ENCODE assay signal across 25 cellular contexts in the genomic region with DNA sequence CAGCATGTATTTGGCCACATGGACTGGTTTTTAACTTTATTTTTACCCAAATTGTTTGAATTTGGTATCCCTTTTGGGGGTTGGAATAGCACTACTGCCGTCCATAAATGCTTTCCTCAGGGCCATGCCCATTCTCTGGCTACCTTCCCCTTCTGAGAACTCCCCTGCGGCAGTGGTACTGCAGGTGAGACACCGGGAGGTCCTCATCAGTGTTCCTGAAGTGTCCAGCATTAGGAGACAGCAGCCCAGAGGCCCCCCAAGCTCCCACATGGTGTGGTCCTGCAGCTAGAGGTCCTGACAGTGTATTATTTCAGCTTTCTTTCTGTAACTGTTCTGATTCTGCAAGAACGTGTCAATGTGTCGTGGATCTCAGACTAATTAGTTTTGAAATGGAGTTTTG. TPM values are rescaled to one million over a fixed set of nuclear protein-coding genes. Genes with fewer than 3 reads are reported as not detected.
A peak's percentile ranks its signal among the peaks of the same experiment; 100 is the strongest.
DNase-seq lines count a peak whose midpoint lies in the region; ATAC-seq and TF ChIP-seq lines count a peak whose summit lies in the region.
"Had no signal": no experiment of that assay in that cellular context is flagged by ENCODE, and none has a peak within 500 bp of the region (broad histone marks: within the 10 kb centered on the region; RNA-seq: fewer than 3 reads in every experiment).

No MANE protein-coding gene starts in this region.

- TF ChIP-seq CTCF in dorsolateral prefrontal cortex (IDR thresholded peaks at IDR 0.05 in 54 of 56, conservative IDR thresholded peaks at IDR 0.05 in 2 of 56; ENCODE audit: low read depth in 1 of 56, partially characterized antibody in 56 of 56) (no peak), neural progenitor cell (IDR thresholded peaks at IDR 0.05) (no peak), type B pancreatic cell (conservative IDR thresholded peaks at IDR 0.05) (no peak), nephron progenitor cell (IDR thresholded peaks at IDR 0.05) (no peak), body of pancreas (IDR thresholded peaks at IDR 0.05) (no peak)

- H3K9me3 Mint-ChIP-seq in IgD-negative memory B cell, result no peaks in the 10 kb centered on the region
- no peaks in the 10 kb centered on the region for H3K9me3 Mint-ChIP-seq in neural progenitor cell
- H3K9me3 Mint-ChIP-seq in type B pancreatic cell, result no peaks in the 10 kb centered on the region
- H3K9me3 Mint-ChIP-seq in nephron progenitor cell, result no peaks in the 10 kb centered on the region
- H3K9me3 Mint-ChIP-seq: activated T-cell treated with anti-CD3 and anti-CD28 coated beads, Interleukin-2, amount 50 U/mL, for 72 hours; endodermal cell had no signal

- H3K4me3 ChIP-seq in dorsolateral prefrontal cortex (peak overlapping the region in 46 of 59 donors; percentile 3 to 97 (median 82)), neural progenitor cell (no peak overlapping the region), body of pancreas (no peak overlapping the region)

- ATAC-seq in body of pancreas, result no peak
- ATAC-seq: activated CD8-positive, alpha-beta memory T cell treated with anti-CD3 and anti-CD28 coated beads, Interleukin-2, amount 10 ng/mL, durations not matched to agents 7 days and 5 days; activated T-cell treated with anti-CD3 and anti-CD28 coated beads, Interleukin-2, amount 50 U/mL, for 72 hours; esophagus mucosa; left colon; Panc1 had no signal

- H3F3A ChIP-seq in neural progenitor cell (ENCODE audit: low read depth), result peaks cover 37% of the 10 kb centered on the region

- no peak overlapping the region for H3K9ac ChIP-seq in neural progenitor cell

- H2AFZ ChIP-seq in neural progenitor cell (replicated peaks), result no peak overlapping the region

- no peak for TF ChIP-seq POLR2A in body of pancreas (IDR thresholded peaks at IDR 0.05)

- peak overlapping the region in 2 of 3 donors; percentile 61 to 63 for H3K27ac Mint-ChIP-seq in IgD-negative memory B cell
- no peak overlapping the region for H3K27ac Mint-ChIP-seq in neural progenitor cell
- no peak overlapping the region for H3K27ac Mint-ChIP-seq in type B pancreatic cell
- no peak overlapping the region for H3K27ac Mint-ChIP-seq in nephron progenitor cell
- H3K27ac Mint-ChIP-seq: activated CD8-positive, alpha-beta memory T cell treated with anti-CD3 and anti-CD28 coated beads, Interleukin-2, amount 10 ng/mL, durations not matched to agents 7 days and 5 days; activated T-cell treated with anti-CD3 and anti-CD28 coated beads, Interleukin-2, amount 50 U/mL, for 72 hours; endodermal cell had no signal

- no peaks in the 10 kb centered on the region for H3K9me3 ChIP-seq in neural progenitor cell (ENCODE audit: low read depth)
- no peaks in the 10 kb centered on the region for H3K9me3 ChIP-seq in body of pancreas

- intact Hi-C loops in dorsolateral prefrontal cortex (cut with DNase I), result loop anchor here (10.0 kb wide), 2 partner anchors 347 to 617 kb away; no protein-coding TSS in a partner anchor
- intact Hi-C loops in body of pancreas (cut with DNase I), result no loop called here

- peaks cover 93% of the 10 kb centered on the region for H3K79me2 ChIP-seq in neural progenitor cell (ENCODE audit: low read depth)

- H3K36me3 ChIP-seq in neural progenitor cell, result peaks cover 16% of the 10 kb centered on the region
- peaks cover 4 to 14% of the 10 kb centered on the region in 2 donors for H3K36me3 ChIP-seq in body of pancreas (replicated peaks in 1 of 2; ENCODE audit: insufficient read depth in 1 of 2, low read depth in 2 of 2)

- DNase-seq in dorsolateral prefrontal cortex, result no peak
- DNase-seq in neural progenitor cell (ENCODE audit: low spot score), result no peak
- no peak for DNase-seq in type B pancreatic cell (ENCODE audit: extremely low spot score, unreplicated experiment)
- no peak for DNase-seq in NCI-H2107 (lab: John Stamatoyannopoulos, UW)
- no peak for DNase-seq in nephron progenitor cell
- no peak for DNase-seq in body of pancreas
- DNase-seq: activated CD4-positive, alpha-beta T cell treated with anti-CD3 and anti-CD28 coated beads, Interleukin-2, amount 50 U/mL, for 1 hour; activated CD8-positive, alpha-beta memory T cell treated with anti-CD3 and anti-CD28 coated beads, Interleukin-2, amount 10 ng/mL, durations not matched to agents 7 days and 5 days; activated naive CD4-positive, alpha-beta T cell treated with Interleukin-2 at 50 U/mL for 16 hours; activated T-cell treated with anti-CD3 and anti-CD28 coated beads, Interleukin-2, amount 50 U/mL, for 72 hours; DND-41; endodermal cell; Kasumi-1; left colon; mammary epithelial cell; MV-4-11; NCI-H1694; NCI-H524; NK-92 treated with Interleukin-12 subunit alpha and Interleukin-12 subunit beta, amount 100 ng/mL, for 24 hours; SHP77; T-helper 9 cell had no signal

- H3K4me2 ChIP-seq in neural progenitor cell, result peak overlapping the region; percentile 98

- no peaks in the 10 kb centered on the region for H3K27me3 Mint-ChIP-seq in IgD-negative memory B cell
- no peaks in the 10 kb centered on the region for H3K27me3 Mint-ChIP-seq in neural progenitor cell (ENCODE audit: insufficient read depth, low read depth)
- no peaks in the 10 kb centered on the region for H3K27me3 Mint-ChIP-seq in type B pancreatic cell
- H3K27me3 Mint-ChIP-seq in nephron progenitor cell (ENCODE audit: low read depth, poor library complexity), result no peaks in the 10 kb centered on the region
- H3K27me3 Mint-ChIP-seq: activated CD8-positive, alpha-beta memory T cell treated with anti-CD3 and anti-CD28 coated beads, Interleukin-2, amount 10 ng/mL, durations not matched to agents 7 days and 5 days had no signal

- H4K20me1 ChIP-seq in neural progenitor cell (ENCODE audit: low read depth), result peaks cover 59% of the 10 kb centered on the region

- H3K4me3 Mint-ChIP-seq in IgD-negative memory B cell (peak overlapping the region in 2 of 4 donors; percentile 77 to 85), neural progenitor cell (no peak overlapping the region), type B pancreatic cell (peak overlapping the region; percentile 31), nephron progenitor cell (no peak overlapping the region)
- H3K4me3 Mint-ChIP-seq: activated CD8-positive, alpha-beta memory T cell treated with anti-CD3 and anti-CD28 coated beads, Interleukin-2, amount 10 ng/mL, durations not matched to agents 7 days and 5 days; endodermal cell had no signal

- H3K4me1 ChIP-seq in neural progenitor cell, result peaks cover 62% of the 10 kb centered on the region
- H3K4me1 ChIP-seq in body of pancreas, result peaks cover 37% of the 10 kb centered on the region

- 78 to 86% methylated on average over 5 of the region's 5 CpGs for WGBS in body of pancreas, 2 donors

- H3K27ac ChIP-seq in dorsolateral prefrontal cortex, result peak overlapping the region in 31 of 59 donors; percentile 2 to 99 (median 33)
- no peak overlapping the region for H3K27ac ChIP-seq in neural progenitor cell
- H3K27ac ChIP-seq in body of pancreas, result no peak overlapping the region
- H3K27ac ChIP-seq: C4-2B had no signal

- H3K27me3 ChIP-seq in dorsolateral prefrontal cortex (no peaks in the 10 kb centered on the region), neural progenitor cell (no peaks in the 10 kb centered on the region), body of pancreas (no peaks in the 10 kb centered on the region)

- H3K4me1 Mint-ChIP-seq in IgD-negative memory B cell (peaks cover 28 to 41% (median 39%) of the 10 kb centered on the region in 3 donors), neural progenitor cell (peaks cover 37% of the 10 kb centered on the region), type B pancreatic cell (ENCODE audit: unreplicated experiment) (peaks cover 57% of the 10 kb centered on the region), nephron progenitor cell (peaks cover 81% of the 10 kb centered on the region)

- H3K36me3 Mint-ChIP-seq in IgD-negative memory B cell (peaks cover 3% of the 10 kb centered on the region), neural progenitor cell (peaks cover 35% of the 10 kb centered on the region), type B pancreatic cell (peaks cover 59% of the 10 kb centered on the region), nephron progenitor cell (ENCODE audit: low read depth) (peaks cover 56% of the 10 kb centered on the region)

RNA-seq across cellular contexts. Expression of gene LMO4, which starts 8.9 kb away (rescaled TPM):
- 34.8 TPM for polyA plus RNA-seq in IgD-negative memory B cell
- 100 to 1,000 TPM; 105 to 422 (median 276) TPM for total RNA-seq in dorsolateral prefrontal cortex
- total RNA-seq in neural progenitor cell (ENCODE audit: low replicate concordance), result 94.8 and 112 TPM in 2 replicates
- 114 and 132 TPM in 2 replicates for total RNA-seq in type B pancreatic cell (ENCODE audit: low replicate concordance)
- 10 to 100 TPM; 14.2 to 23.6 TPM for total RNA-seq in body of pancreas

Comparison
In these comparisons a context has a peak if more than half of its experiments do, and no peak if none do; other contexts are left out.
1. H3K27ac Mint-ChIP-seq: peak in IgD-negative memory B cell (2 of 3); none in neural progenitor cell (single experiment), type B pancreatic cell (single experiment) and nephron progenitor cell (single experiment).
2. H3K27ac ChIP-seq: peak in dorsolateral prefrontal cortex (31 of 59); none in neural progenitor cell (single experiment) and body of pancreas (0 of 4).
3. H3K4me3 ChIP-seq: peak in dorsolateral prefrontal cortex (46 of 59); none in neural progenitor cell (single experiment) and body of pancreas (0 of 2).